19 cellular contexts compared by ENCODE assay signal in genomic region chr16:70257391-70257790, GRCh38.
A peak's percentile ranks its signal among the peaks of the same experiment; 100 is the strongest.
DNase-seq lines count a peak whose midpoint lies in the region; ATAC-seq and TF ChIP-seq lines count a peak whose summit lies in the region.
"Had no signal": no experiment of that assay in that cellular context is flagged by ENCODE, and none has a peak within 500 bp of the region (broad histone marks: within the 10 kb centered on the region; RNA-seq: fewer than 3 reads in every experiment).

No MANE protein-coding gene starts in this region.

- peak overlapping the region; percentile 59 for H3K27ac Mint-ChIP-seq in stimulated activated naive CD8-positive, alpha-beta T cell treated with anti-CD3 and anti-CD28 coated beads, Interleukin-15, Interleukin-2, amounts not matched to agents 100 ng/mL and 50 ng/mL, for 24 hours
- no peak overlapping the region for H3K27ac Mint-ChIP-seq in stimulated activated naive CD8-positive, alpha-beta T cell treated with anti-CD3 and anti-CD28 coated beads, Interleukin-15, amount 100 ng/mL, for 72 hours
- H3K27ac Mint-ChIP-seq: activated CD4-positive, alpha-beta T cell treated with anti-CD3 and anti-CD28 coated beads for 36 hours; activated naive CD4-positive, alpha-beta T cell treated with anti-CD3 and anti-CD28 coated beads, Interleukin-2, amount 50 U/mL, for 24 hours; activated T-cell treated with anti-CD3 and anti-CD28 coated beads, Interleukin-2, amount 50 U/mL, for 72 hours had no signal

- H3K9me3 Mint-ChIP-seq in stimulated activated naive CD8-positive, alpha-beta T cell treated with anti-CD3 and anti-CD28 coated beads, Interleukin-15, Interleukin-2, amounts not matched to agents 100 ng/mL and 50 ng/mL, for 24 hours: no peaks in the 10 kb centered on the region
- H3K9me3 Mint-ChIP-seq in stimulated activated naive CD8-positive, alpha-beta T cell treated with anti-CD3 and anti-CD28 coated beads, Interleukin-15, amount 100 ng/mL, for 72 hours: no peaks in the 10 kb centered on the region
- H3K9me3 Mint-ChIP-seq: activated naive CD4-positive, alpha-beta T cell treated with anti-CD3 and anti-CD28 coated beads, Interleukin-2, amount 50 U/mL, for 24 hours; activated T-cell treated with anti-CD3 and anti-CD28 coated beads, Interleukin-2, amount 50 U/mL, for 72 hours had no signal

- in situ Hi-C loops in KBM-7 (cut with MboI; ENCODE audit: low pct_unique_long_range_greater_than_20kb, low sequenced_read_pairs): no loop called here

- H3K4me3 Mint-ChIP-seq in stimulated activated naive CD8-positive, alpha-beta T cell treated with anti-CD3 and anti-CD28 coated beads, Interleukin-15, Interleukin-2, amounts not matched to agents 100 ng/mL and 50 ng/mL, for 24 hours: no peak overlapping the region
- no peak overlapping the region for H3K4me3 Mint-ChIP-seq in stimulated activated naive CD8-positive, alpha-beta T cell treated with anti-CD3 and anti-CD28 coated beads, Interleukin-15, amount 100 ng/mL, for 72 hours
- H3K4me3 Mint-ChIP-seq: activated CD4-positive, alpha-beta T cell treated with anti-CD3 and anti-CD28 coated beads for 36 hours; activated naive CD4-positive, alpha-beta T cell treated with anti-CD3 and anti-CD28 coated beads, Interleukin-2, amount 50 U/mL, for 24 hours; activated T-cell treated with anti-CD3 and anti-CD28 coated beads, Interleukin-2, amount 50 U/mL, for 72 hours had no signal

- no peak for ATAC-seq in stimulated activated naive CD8-positive, alpha-beta T cell treated with anti-CD3 and anti-CD28 coated beads, Interleukin-15, amount 100 ng/mL, for 72 hours
- ATAC-seq in SK-N-SH treated with all-trans-retinoic acid at 6 μM for 48 hours: peak; percentile 45
- no peak for ATAC-seq in GM21723 (IDR thresholded peaks at IDR 0.05; ENCODE audit: unreplicated experiment)
- ATAC-seq: activated CD4-positive, alpha-beta T cell treated with anti-CD3 and anti-CD28 coated beads for 36 hours; activated T-cell treated with anti-CD3 and anti-CD28 coated beads, Interleukin-2, amount 50 U/mL, for 72 hours; foreskin keratinocyte; left colon; PC-3 had no signal

- no peak for DNase-seq in stimulated activated naive CD8-positive, alpha-beta T cell treated with anti-CD3 and anti-CD28 coated beads, Interleukin-15, amount 100 ng/mL, for 72 hours
- DNase-seq in fibroblast of peridontal ligament (ENCODE audit: extremely low read depth): peak; percentile 57
- no peak for DNase-seq in KBM-7
- DNase-seq in NCI-H1417 treated with DMSO at 0.1 percent for 48 hours (lab: John Stamatoyannopoulos, UW): no peak
- no peak for DNase-seq in GM19240 (ENCODE audit: insufficient read length, low spot score)
- DNase-seq: activated CD4-positive, alpha-beta T cell treated with anti-CD3 and anti-CD28 coated beads for 36 hours; activated T-cell treated with anti-CD3 and anti-CD28 coated beads, Interleukin-2, amount 50 U/mL, for 72 hours; Caco-2; foreskin keratinocyte; left colon; NCI-H146; PC-3; SHP77; small intestine; stimulated activated CD4-positive, alpha-beta T cell treated with anti-CD3 and anti-CD28 coated beads, Interleukin-1b, Interleukin-23, amount 100 ng/mL, for 48 hours had no signal

- H3K36me3 Mint-ChIP-seq in stimulated activated naive CD8-positive, alpha-beta T cell treated with anti-CD3 and anti-CD28 coated beads, Interleukin-15, Interleukin-2, amounts not matched to agents 100 ng/mL and 50 ng/mL, for 24 hours (ENCODE audit: low read depth): peaks cover 85% of the 10 kb centered on the region

- H3K4me1 Mint-ChIP-seq in stimulated activated naive CD8-positive, alpha-beta T cell treated with anti-CD3 and anti-CD28 coated beads, Interleukin-15, Interleukin-2, amounts not matched to agents 100 ng/mL and 50 ng/mL, for 24 hours (ENCODE audit: low read depth): no peaks in the 10 kb centered on the region
- H3K4me1 Mint-ChIP-seq in stimulated activated naive CD8-positive, alpha-beta T cell treated with anti-CD3 and anti-CD28 coated beads, Interleukin-15, amount 100 ng/mL, for 72 hours: peaks cover 17% of the 10 kb centered on the region
- H3K4me1 Mint-ChIP-seq: activated CD4-positive, alpha-beta T cell treated with anti-CD3 and anti-CD28 coated beads for 36 hours; activated naive CD4-positive, alpha-beta T cell treated with anti-CD3 and anti-CD28 coated beads, Interleukin-2, amount 50 U/mL, for 24 hours had no signal

- no peaks in the 10 kb centered on the region for H3K27me3 Mint-ChIP-seq in stimulated activated naive CD8-positive, alpha-beta T cell treated with anti-CD3 and anti-CD28 coated beads, Interleukin-15, Interleukin-2, amounts not matched to agents 100 ng/mL and 50 ng/mL, for 24 hours
- H3K27me3 Mint-ChIP-seq in stimulated activated naive CD8-positive, alpha-beta T cell treated with anti-CD3 and anti-CD28 coated beads, Interleukin-15, amount 100 ng/mL, for 72 hours: no peaks in the 10 kb centered on the region
- H3K27me3 Mint-ChIP-seq: activated CD4-positive, alpha-beta T cell treated with anti-CD3 and anti-CD28 coated beads for 36 hours; activated naive CD4-positive, alpha-beta T cell treated with anti-CD3 and anti-CD28 coated beads, Interleukin-2, amount 50 U/mL, for 24 hours had no signal

TF ChIP-seq in SK-N-SH treated with all-trans-retinoic acid at 6 μM for 48 hours, 23 proteins besides CTCF, POLR2A, EP300 and RAD21:
- no peak for TF ChIP-seq OSR1 (CRISPR knock-in tag; IDR thresholded peaks at IDR 0.05)
- no peak for TF ChIP-seq ZFP3 (CRISPR knock-in tag; IDR thresholded peaks at IDR 0.05)
- no peak for TF ChIP-seq ZNF70 (CRISPR knock-in tag; IDR thresholded peaks at IDR 0.05)
- TF ChIP-seq ZC3H10 (CRISPR knock-in tag; IDR thresholded peaks at IDR 0.05): no peak
- no peak for TF ChIP-seq GLIS3 (CRISPR knock-in tag; IDR thresholded peaks at IDR 0.05)
- no peak for TF ChIP-seq PPARA (CRISPR knock-in tag; IDR thresholded peaks at IDR 0.05; ENCODE audit: borderline replicate concordance)
- TF ChIP-seq ESRRG (CRISPR knock-in tag; IDR thresholded peaks at IDR 0.05): no peak
- TF ChIP-seq CSDC2 (CRISPR knock-in tag; IDR thresholded peaks at IDR 0.05): no peak
- no peak for TF ChIP-seq TCF4 (CRISPR knock-in tag; IDR thresholded peaks at IDR 0.05; ENCODE audit: borderline replicate concordance)
- TF ChIP-seq RARB (CRISPR knock-in tag; IDR thresholded peaks at IDR 0.05): no peak
- no peak for TF ChIP-seq BACH2 (CRISPR knock-in tag; IDR thresholded peaks at IDR 0.05; ENCODE audit: borderline replicate concordance)
- no peak for TF ChIP-seq CREB5 (CRISPR knock-in tag; IDR thresholded peaks at IDR 0.05; ENCODE audit: low read depth)
- TF ChIP-seq SNAI2 (CRISPR knock-in tag; IDR thresholded peaks at IDR 0.05): no peak
- TF ChIP-seq ZFP30 (CRISPR knock-in tag; IDR thresholded peaks at IDR 0.05): no peak
- TF ChIP-seq TSHZ2 (CRISPR knock-in tag; IDR thresholded peaks at IDR 0.05): no peak
- no peak for TF ChIP-seq POU6F1 (CRISPR knock-in tag; IDR thresholded peaks at IDR 0.05; ENCODE audit: borderline replicate concordance, low read depth)
- TF ChIP-seq ISL1 (CRISPR knock-in tag; IDR thresholded peaks at IDR 0.05): no peak
TF ChIP-seq in SK-N-SH treated with all-trans-retinoic acid at 6 μM for 48 hours: peak in this region for 0.
